ENCODE assay signal across 3 cellular contexts in the genomic region with DNA sequence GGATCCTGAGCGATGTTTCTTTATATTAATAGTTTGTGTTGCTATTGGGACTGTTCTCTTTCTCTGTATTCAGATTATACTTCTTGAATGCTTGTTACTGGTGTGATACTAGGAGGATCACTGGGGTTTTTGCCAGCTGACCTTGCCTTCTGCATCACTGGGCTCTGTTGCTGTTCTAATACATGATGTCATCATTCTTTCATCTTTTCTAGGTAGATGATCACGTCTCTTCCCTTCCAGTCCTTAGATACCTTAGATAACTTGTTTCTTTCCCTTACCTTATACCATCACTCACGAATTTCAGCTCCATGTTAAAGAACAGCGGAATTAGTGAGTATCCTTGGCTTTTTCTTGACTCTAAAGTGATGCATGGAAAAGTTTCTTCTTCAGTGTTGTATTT.
TF ChIP-seq lines count a peak whose summit lies in the region.

A gene with protein sequence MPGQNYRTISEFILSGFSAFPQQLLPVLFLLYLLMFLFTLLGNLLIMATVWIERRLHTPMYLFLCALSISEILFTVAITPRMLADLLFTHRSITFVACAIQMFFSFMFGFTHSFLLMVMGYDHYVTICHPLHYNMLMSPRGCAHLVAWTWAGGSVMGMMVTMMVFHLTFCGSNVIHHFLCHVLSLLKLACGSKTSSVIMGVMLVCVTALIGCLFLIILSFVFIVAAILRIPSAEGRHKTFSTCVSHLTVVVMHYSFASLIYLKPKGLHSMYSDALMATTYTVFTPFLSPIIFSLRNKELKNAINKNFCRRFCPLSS (plus strand): TSS at position 264 of the 400 bp plus-strand sequence. CDS start 3,408 bp downstream, outside the sequence.

TF ChIP-seq in HepG2, 621 proteins besides CTCF, POLR2A, EP300 and RAD21:
- TF ChIP-seq ZKSCAN1 (IDR thresholded peaks at IDR 0.05; ENCODE audit: low read length) (no peak), CREB1 (IDR thresholded peaks at IDR 0.05) (peak; percentile 37; the same call in 1 of the 2 replicates), CREB1 (CRISPR knock-in tag; IDR thresholded peaks at IDR 0.05) (no peak), ATF7 (IDR thresholded peaks at IDR 0.05) (peak; percentile 91), ATF7 (CRISPR knock-in tag; IDR thresholded peaks at IDR 0.05) (no peak)

TF ChIP-seq in HEK293, 187 proteins besides CTCF, POLR2A, EP300 and RAD21:
- TF ChIP-seq, protein P1, sequence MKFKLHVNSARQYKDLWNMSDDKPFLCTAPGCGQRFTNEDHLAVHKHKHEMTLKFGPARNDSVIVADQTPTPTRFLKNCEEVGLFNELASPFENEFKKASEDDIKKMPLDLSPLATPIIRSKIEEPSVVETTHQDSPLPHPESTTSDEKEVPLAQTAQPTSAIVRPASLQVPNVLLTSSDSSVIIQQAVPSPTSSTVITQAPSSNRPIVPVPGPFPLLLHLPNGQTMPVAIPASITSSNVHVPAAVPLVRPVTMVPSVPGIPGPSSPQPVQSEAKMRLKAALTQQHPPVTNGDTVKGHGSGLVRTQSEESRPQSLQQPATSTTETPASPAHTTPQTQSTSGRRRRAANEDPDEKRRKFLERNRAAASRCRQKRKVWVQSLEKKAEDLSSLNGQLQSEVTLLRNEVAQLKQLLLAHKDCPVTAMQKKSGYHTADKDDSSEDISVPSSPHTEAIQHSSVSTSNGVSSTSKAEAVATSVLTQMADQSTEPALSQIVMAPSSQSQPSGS (tag by site-specific recombination; IDR thresholded peaks at IDR 0.05; ENCODE audit: low read depth) = 0 out of 2 replicates have a peak, but pooled peaks have one; percentile 30
- TF ChIP-seq, protein P2, sequence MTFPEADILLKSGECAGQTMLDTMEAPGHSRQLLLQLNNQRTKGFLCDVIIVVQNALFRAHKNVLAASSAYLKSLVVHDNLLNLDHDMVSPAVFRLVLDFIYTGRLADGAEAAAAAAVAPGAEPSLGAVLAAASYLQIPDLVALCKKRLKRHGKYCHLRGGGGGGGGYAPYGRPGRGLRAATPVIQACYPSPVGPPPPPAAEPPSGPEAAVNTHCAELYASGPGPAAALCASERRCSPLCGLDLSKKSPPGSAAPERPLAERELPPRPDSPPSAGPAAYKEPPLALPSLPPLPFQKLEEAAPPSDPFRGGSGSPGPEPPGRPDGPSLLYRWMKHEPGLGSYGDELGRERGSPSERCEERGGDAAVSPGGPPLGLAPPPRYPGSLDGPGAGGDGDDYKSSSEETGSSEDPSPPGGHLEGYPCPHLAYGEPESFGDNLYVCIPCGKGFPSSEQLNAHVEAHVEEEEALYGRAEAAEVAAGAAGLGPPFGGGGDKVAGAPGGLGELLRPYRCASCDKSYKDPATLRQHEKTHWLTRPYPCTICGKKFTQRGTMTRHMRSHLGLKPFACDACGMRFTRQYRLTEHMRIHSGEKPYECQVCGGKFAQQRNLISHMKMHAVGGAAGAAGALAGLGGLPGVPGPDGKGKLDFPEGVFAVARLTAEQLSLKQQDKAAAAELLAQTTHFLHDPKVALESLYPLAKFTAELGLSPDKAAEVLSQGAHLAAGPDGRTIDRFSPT (tag by site-specific recombination; IDR thresholded peaks at IDR 0.05) = no peak

TF ChIP-seq in K562, 482 proteins besides CTCF, POLR2A, EP300 and RAD21:
- TF ChIP-seq, protein P3, sequence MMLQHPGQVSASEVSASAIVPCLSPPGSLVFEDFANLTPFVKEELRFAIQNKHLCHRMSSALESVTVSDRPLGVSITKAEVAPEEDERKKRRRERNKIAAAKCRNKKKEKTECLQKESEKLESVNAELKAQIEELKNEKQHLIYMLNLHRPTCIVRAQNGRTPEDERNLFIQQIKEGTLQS (IDR thresholded peaks at IDR 0.05) = peak; percentile 34
- TF ChIP-seq, protein P3 (CRISPR knock-in tag; conservative IDR thresholded peaks at IDR 0.05) = no peak
- TF ChIP-seq ARID1B (IDR thresholded peaks at IDR 0.05) = no peak
